Comparison of ENCODE assay signal across 29 cellular contexts in genomic region chr10:125692932-125693847, GRCh38. TPM values are rescaled to one million over a fixed set of nuclear protein-coding genes. Genes with fewer than 3 reads are reported as not detected.
DNase-seq lines count a peak whose midpoint lies in the region; ATAC-seq and TF ChIP-seq lines count a peak whose summit lies in the region.
"Had no signal": no experiment of that assay in that cellular context is flagged by ENCODE, and none has a peak within 500 bp of the region (broad histone marks: within the 10 kb centered on the region; RNA-seq: fewer than 3 reads in every experiment).

No MANE protein-coding gene starts in this region.

- intact Hi-C loops in natural killer cell (cut with micrococcal nuclease) (no loop called here), OCI-LY7 (cut with micrococcal nuclease; ENCODE audit: unreplicated experiment) (no loop called here), head of caudate nucleus (cut with DNase I) (no loop called here)

- no peak overlapping the region for H3K4me3 Mint-ChIP-seq in natural killer cell
- H3K4me3 Mint-ChIP-seq in natural killer cell treated with Interleukin-12 subunit alpha and Interleukin-12 subunit beta and Interleukin-15 and Interleukin-18, amount 100 ng/mL, for 72 hours, result no peak overlapping the region
- no peak overlapping the region for H3K4me3 Mint-ChIP-seq in immature natural killer cell
- H3K4me3 Mint-ChIP-seq: activated B cell treated with CpG ODN at 0.5 μM for 24 hours; activated CD8-positive, alpha-beta T cell treated with anti-CD3 and anti-CD28 coated beads, Interleukin-2, amount 10 ng/mL, durations not matched to agents 7 days and 5 days; CD4-positive, alpha-beta memory T cell; memory B cell; naive thymus-derived CD8-positive, alpha-beta T cell had no signal

- no peaks in the 10 kb centered on the region for H4K20me1 ChIP-seq in OCI-LY7 (ENCODE audit: insufficient read depth, low read length)

- H2AFZ ChIP-seq in OCI-LY7 (ENCODE audit: low read length), result peak overlapping the region; percentile 89; the same call in 1 of the 2 replicates

- no peaks in the 10 kb centered on the region for H3K9me3 ChIP-seq in OCI-LY7 (ENCODE audit: low read length)
- H3K9me3 ChIP-seq: Peyer's patch, SK-N-SH, upper lobe of right lung had no signal

- no TSS peak for BruUV-seq in OCI-LY7 (replicated peaks; lab: Mats Ljungman, UMichigan)

- DNase-seq in natural killer cell (no peak), OCI-LY7 (ENCODE audit: low spot score) (no peak), foreskin fibroblast (peak; percentile 77 to 88), head of caudate nucleus (no peak), NCI-H1694 treated with DMSO at 0.1 percent for 48 hours (lab: John Stamatoyannopoulos, UW) (no peak), immature natural killer cell (no peak), inferior parietal cortex (ENCODE audit: extremely low spot score) (no peak)
- DNase-seq in natural killer cell treated with Interleukin-12 subunit alpha and Interleukin-12 subunit beta and Interleukin-15 and Interleukin-18, amount 100 ng/mL, for 72 hours (ENCODE audit: low spot score), result no peak
- DNase-seq: activated B cell treated with CpG ODN at 0.5 μM for 24 hours; activated CD8-positive, alpha-beta T cell treated with anti-CD3 and anti-CD28 coated beads, Interleukin-2, amount 10 ng/mL, durations not matched to agents 7 days and 5 days; activated naive CD4-positive, alpha-beta T cell treated with anti-CD3 and anti-CD28 coated beads, Interleukin-2, amount 50 U/mL, for 16 hours; activated T-cell treated with anti-CD3 and anti-CD28 coated beads, Interleukin-2, amount 50 U/mL, for 48 hours; aorta; CD4-positive, alpha-beta memory T cell; effector memory CD4-positive, alpha-beta T cell; kidney; naive thymus-derived CD8-positive, alpha-beta T cell; NCI-H1436; NCI-H2171 treated with DMSO at 0.1 percent for 48 hours; NCI-H82; Peyer's patch; SK-N-SH; stimulated activated CD4-positive, alpha-beta T cell treated with anti-CD3 and anti-CD28 coated beads, Interleukin-4, amount 100 ng/mL, for 24 hours; T-helper 9 cell; upper lobe of right lung had no signal

- CTCF ChIA-PET in OCI-LY7 (lab: Charles Lee; ENCODE audit: unreplicated experiment), result no interaction called here

- H3K27me3 Mint-ChIP-seq in natural killer cell (ENCODE audit: low read depth in 2 of 2), result peaks cover 0 to 3% of the 10 kb centered on the region in 2 donors
- peaks cover 3 to 8% of the 10 kb centered on the region in 2 donors for H3K27me3 Mint-ChIP-seq in natural killer cell treated with Interleukin-12 subunit alpha and Interleukin-12 subunit beta and Interleukin-15 and Interleukin-18, amount 100 ng/mL, for 72 hours
- peaks cover 0 to 7% (median 3%) of the 10 kb centered on the region in 3 donors for H3K27me3 Mint-ChIP-seq in immature natural killer cell (ENCODE audit: low read depth in 3 of 3)

- peaks cover 14% of the 10 kb centered on the region for H3K4me1 ChIP-seq in OCI-LY7 (ENCODE audit: insufficient read depth, low read length, poor library complexity, severe bottlenecking)
- H3K4me1 ChIP-seq: Peyer's patch, upper lobe of right lung had no signal

- H3K4me3 ChIP-seq in OCI-LY7 (ENCODE audit: low read depth, low read length, poor library complexity, severe bottlenecking), result no peak overlapping the region
- H3K4me3 ChIP-seq in foreskin fibroblast (ENCODE audit: low read depth in 1 of 2, low read length in 2 of 2), result no peak overlapping the region
- H3K4me3 ChIP-seq: Peyer's patch, upper lobe of right lung had no signal

- peak overlapping the region; percentile 46 for H3K4me2 ChIP-seq in OCI-LY7 (ENCODE audit: low read length)
- H3K4me2 ChIP-seq: SK-N-SH had no signal

- no peaks in the 10 kb centered on the region for H3K36me3 ChIP-seq in OCI-LY7 (ENCODE audit: insufficient read depth, low read length)
- H3K36me3 ChIP-seq: Peyer's patch, upper lobe of right lung had no signal

- H3K4me1 Mint-ChIP-seq in natural killer cell (peaks cover 16 to 18% of the 10 kb centered on the region in 2 donors), immature natural killer cell (peaks cover 16 to 21% of the 10 kb centered on the region in 2 donors)
- peaks cover 0 to 10% of the 10 kb centered on the region in 2 donors for H3K4me1 Mint-ChIP-seq in natural killer cell treated with Interleukin-12 subunit alpha and Interleukin-12 subunit beta and Interleukin-15 and Interleukin-18, amount 100 ng/mL, for 72 hours (ENCODE audit: low read depth in 2 of 2)
- H3K4me1 Mint-ChIP-seq: activated B cell treated with CpG ODN at 0.5 μM for 24 hours, memory B cell had no signal

- peak overlapping the region; percentile 20 to 43 for H3K27ac Mint-ChIP-seq in natural killer cell
- H3K27ac Mint-ChIP-seq in natural killer cell treated with Interleukin-12 subunit alpha and Interleukin-12 subunit beta and Interleukin-15 and Interleukin-18, amount 100 ng/mL, for 72 hours, result no peak overlapping the region
- H3K27ac Mint-ChIP-seq in immature natural killer cell, result no peak overlapping the region
- H3K27ac Mint-ChIP-seq: activated B cell treated with CpG ODN at 0.5 μM for 24 hours; activated CD8-positive, alpha-beta T cell treated with anti-CD3 and anti-CD28 coated beads, Interleukin-2, amount 10 ng/mL, durations not matched to agents 7 days and 5 days; CD4-positive, alpha-beta memory T cell; memory B cell; naive thymus-derived CD8-positive, alpha-beta T cell had no signal

- H3K27ac ChIP-seq in OCI-LY7 (ENCODE audit: low read depth, low read length, poor library complexity, severe bottlenecking), result no peak overlapping the region
- H3K27ac ChIP-seq: Peyer's patch, upper lobe of right lung had no signal

- POLR2A ChIA-PET in OCI-LY7 (lab: Charles Lee), result interaction anchor here (0.6 to 0.8 kb wide), 2 partner anchors 26 to 279 kb away, joined by 3 read pairs; partner anchors contain the start of gene EDRF1

- H3K9me2 ChIP-seq in OCI-LY7 (ENCODE audit: insufficient read depth, low read length), result no peaks in the 10 kb centered on the region
- H3K9me2 ChIP-seq: SK-N-SH had no signal

- H3K9me3 Mint-ChIP-seq in natural killer cell (no peaks in the 10 kb centered on the region), immature natural killer cell (no peaks in the 10 kb centered on the region)
- H3K9me3 Mint-ChIP-seq in natural killer cell treated with Interleukin-12 subunit alpha and Interleukin-12 subunit beta and Interleukin-15 and Interleukin-18, amount 100 ng/mL, for 72 hours, result no peaks in the 10 kb centered on the region
- H3K9me3 Mint-ChIP-seq: activated B cell treated with CpG ODN at 0.5 μM for 24 hours; CD4-positive, alpha-beta memory T cell; memory B cell; naive thymus-derived CD8-positive, alpha-beta T cell had no signal

- no peaks in the 10 kb centered on the region for H3K36me3 Mint-ChIP-seq in natural killer cell
- no peaks in the 10 kb centered on the region for H3K36me3 Mint-ChIP-seq in natural killer cell treated with Interleukin-12 subunit alpha and Interleukin-12 subunit beta and Interleukin-15 and Interleukin-18, amount 100 ng/mL, for 72 hours
- H3K36me3 Mint-ChIP-seq in immature natural killer cell, result no peaks in the 10 kb centered on the region
- H3K36me3 Mint-ChIP-seq: CD4-positive, alpha-beta memory T cell; memory B cell; naive thymus-derived CD8-positive, alpha-beta T cell had no signal

- ATAC-seq in natural killer cell, result peak in 1 of 3 donors; percentile 54
- no peak for ATAC-seq in natural killer cell treated with Interleukin-12 subunit alpha and Interleukin-12 subunit beta and Interleukin-15 and Interleukin-18, amount 100 ng/mL, for 72 hours
- ATAC-seq: activated CD8-positive, alpha-beta T cell treated with anti-CD3 and anti-CD28 coated beads, Interleukin-2, amount 10 ng/mL, durations not matched to agents 7 days and 5 days; naive thymus-derived CD8-positive, alpha-beta T cell; upper lobe of right lung had no signal

- no peak for TF ChIP-seq CTCF in natural killer cell (IDR thresholded peaks at IDR 0.05)
- TF ChIP-seq CTCF in OCI-LY7 (conservative IDR thresholded peaks at IDR 0.05; ENCODE audit: low read length), result no peak
- TF ChIP-seq CTCF in foreskin fibroblast (IDR thresholded peaks at IDR 0.05; ENCODE audit: low read depth, low read length), result no peak

- H3K79me2 ChIP-seq in OCI-LY7 (ENCODE audit: insufficient read depth, low read depth, low read length), result no peaks in the 10 kb centered on the region

RNA-seq across cellular contexts. Expression of gene TEX36, which starts 10.2 kb away (rescaled TPM):
- total RNA-seq in natural killer cell (not detected), OCI-LY7 (2022) (not detected in 2 replicates)
- not detected for total RNA-seq in natural killer cell treated with Interleukin-12 subunit alpha and Interleukin-12 subunit beta and Interleukin-15 and Interleukin-18, amount 100 ng/mL, for 72 hours
- total RNA-seq in OCI-LY7 (2014; rRNA removed; shearing (Covaris generic)), result not detected in 2 replicates
- not detected for polyA plus RNA-seq in immature natural killer cell
- total RNA-seq: A172; activated B cell treated with CpG ODN at 0.5 μM for 24 hours; activated CD8-positive, alpha-beta T cell treated with anti-CD3 and anti-CD28 coated beads, Interleukin-2, amount 10 ng/mL, durations not matched to agents 7 days and 5 days; aorta; CD4-positive, alpha-beta memory T cell; cerebellum; kidney; naive thymus-derived CD8-positive, alpha-beta T cell; Peyer's patch; posterior vena cava; upper lobe of right lung had no signal
- polyA plus RNA-seq: aorta; CD4-positive, alpha-beta memory T cell; naive thymus-derived CD8-positive, alpha-beta T cell; SK-N-SH had no signal

RNA-seq across cellular contexts. Expression of gene EDRF1, which starts 26.3 kb away (rescaled TPM):
- total RNA-seq in natural killer cell, result 10 to 100 TPM; 40.6 to 66.2 (median 57.5) TPM
- total RNA-seq in natural killer cell treated with Interleukin-12 subunit alpha and Interleukin-12 subunit beta and Interleukin-15 and Interleukin-18, amount 100 ng/mL, for 72 hours, result 10 to 100 TPM; 29.4 to 53.5 TPM
- 87.5 and 117 TPM in 2 replicates for total RNA-seq in OCI-LY7 (2014; rRNA removed; shearing (Covaris generic))
- 221 and 232 TPM in 2 replicates for total RNA-seq in OCI-LY7 (2022)
- polyA plus RNA-seq in immature natural killer cell, result 10 to 100 TPM in 1 of 3 donors, 1 to 10 TPM in 2; 5.6 to 12.5 (median 8.6) TPM

Comparison
In these comparisons a context has a peak if more than half of its experiments do, and no peak if none do; other contexts are left out.
1. H3K27ac Mint-ChIP-seq: peak in natural killer cell (2 of 2); none in natural killer cell treated with Interleukin-12 subunit alpha and Interleukin-12 subunit beta and Interleukin-15 and Interleukin-18, amount 100 ng/mL, for 72 hours (0 of 2) and immature natural killer cell (0 of 6).
2. DNase-seq: peak in foreskin fibroblast (2 of 2); none in natural killer cell (single experiment), natural killer cell treated with Interleukin-12 subunit alpha and Interleukin-12 subunit beta and Interleukin-15 and Interleukin-18, amount 100 ng/mL, for 72 hours (single experiment), OCI-LY7 (single experiment), head of caudate nucleus (0 of 42), NCI-H1694 treated with DMSO at 0.1 percent for 48 hours (single experiment), immature natural killer cell (0 of 3) and inferior parietal cortex (single experiment).